18 cellular contexts compared by ENCODE assay signal in the genomic region with DNA sequence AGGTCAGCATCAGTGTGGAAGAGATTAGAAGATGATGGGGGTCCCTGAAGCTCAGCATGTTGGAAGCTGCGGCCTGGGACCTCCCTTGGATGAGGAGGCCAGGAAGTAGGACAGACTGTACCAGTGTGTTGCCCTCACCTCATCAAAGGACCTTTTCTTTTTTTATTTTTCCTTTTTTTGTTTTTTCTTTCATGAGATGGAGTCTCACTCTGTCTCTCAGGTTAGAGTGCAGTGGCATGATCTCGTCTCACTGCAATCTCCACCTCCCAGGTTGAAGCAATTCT.
"Had no signal": no experiment of that assay in that cellular context is flagged by ENCODE, and none has a peak within 500 bp of the region (broad histone marks: within the 10 kb centered on the region; RNA-seq: fewer than 3 reads in every experiment).

No MANE protein-coding gene starts in this region.

- H3K27ac ChIP-seq: RWPE1 had no signal

- DNase-seq: KBM-7; NCI-H1092; NCI-H1105 treated with DMSO at 0.1 percent for 48 hours; NCI-H1417 treated with DMSO at 0.1 percent for 48 hours; NCI-H1694 treated with DMSO at 0.1 percent for 48 hours; NCI-H1930; NCI-H2081 treated with DMSO at 0.1 percent for 48 hours; NCI-H2171; NCI-H226; NCI-H446; NCI-H510A; NCI-H524 treated with DMSO at 0.1 percent for 48 hours; NCI-H69; NCI-H774; NK-92 treated with Interleukin-12 subunit alpha and Interleukin-12 subunit beta, amount 100 ng/mL, for 24 hours; SHP77 had no signal

- ATAC-seq: Panc1 had no signal
